ENCODE assay signal across 16 cellular contexts in genomic region chr22:48753381-48753730, GRCh38.
"Had no signal": no experiment of that assay in that cellular context is flagged by ENCODE, and none has a peak within 500 bp of the region (broad histone marks: within the 10 kb centered on the region; RNA-seq: fewer than 3 reads in every experiment).

No MANE protein-coding gene starts in this region.

- DNase-seq: activated CD4-positive, alpha-beta T cell treated with anti-CD3 and anti-CD28 coated beads for 36 hours; activated CD4-positive, alpha-beta T cell treated with anti-CD3 and anti-CD28 coated beads, Interleukin-2, amount 50 U/mL, for 48 hours; activated naive CD4-positive, alpha-beta T cell; activated naive CD8-positive, alpha-beta T cell treated with anti-CD3 and anti-CD28 coated beads for 36 hours; amniotic stem cell; effector memory CD8-positive, alpha-beta T cell; foreskin fibroblast; hippocampal formation; midbrain; ovary; stimulated activated naive CD4-positive, alpha-beta T cell treated with Interleukin-2 at 50 U/mL for 16 hours; substantia nigra; SW 1271 had no signal

- H3K4me3 ChIP-seq: ovary, tibial artery had no signal

- H3K27ac Mint-ChIP-seq: activated CD4-positive, alpha-beta T cell treated with anti-CD3 and anti-CD28 coated beads for 36 hours; activated naive CD8-positive, alpha-beta T cell treated with anti-CD3 and anti-CD28 coated beads for 36 hours; effector memory CD8-positive, alpha-beta T cell; WTC11 had no signal

- H3K36me3 ChIP-seq: ovary, tibial artery had no signal

- H3K36me3 Mint-ChIP-seq: activated naive CD8-positive, alpha-beta T cell treated with anti-CD3 and anti-CD28 coated beads for 36 hours; WTC11 had no signal

- H3K27me3 Mint-ChIP-seq: activated CD4-positive, alpha-beta T cell treated with anti-CD3 and anti-CD28 coated beads for 36 hours had no signal

- H3K27ac ChIP-seq: ovary, tibial artery had no signal

- H3K9me3 Mint-ChIP-seq: activated naive CD8-positive, alpha-beta T cell treated with anti-CD3 and anti-CD28 coated beads for 36 hours; effector memory CD8-positive, alpha-beta T cell; WTC11 had no signal

- H3K4me3 Mint-ChIP-seq: activated CD4-positive, alpha-beta T cell treated with anti-CD3 and anti-CD28 coated beads for 36 hours; activated naive CD8-positive, alpha-beta T cell treated with anti-CD3 and anti-CD28 coated beads for 36 hours; effector memory CD8-positive, alpha-beta T cell; WTC11 had no signal

- ATAC-seq: activated CD4-positive, alpha-beta T cell treated with anti-CD3 and anti-CD28 coated beads for 36 hours; effector memory CD8-positive, alpha-beta T cell; left lobe of liver; WTC11 had no signal

- H3K27me3 ChIP-seq: ovary had no signal

- H3K9me3 ChIP-seq: ovary, tibial artery had no signal

- H3K4me1 ChIP-seq: tibial artery had no signal

- H3K4me1 Mint-ChIP-seq: activated CD4-positive, alpha-beta T cell treated with anti-CD3 and anti-CD28 coated beads for 36 hours; activated naive CD8-positive, alpha-beta T cell treated with anti-CD3 and anti-CD28 coated beads for 36 hours; WTC11 had no signal
